Comparison of ENCODE assay signal across 1 cellular context in genomic region chr19:33248954-33249613, GRCh38.
TF ChIP-seq lines count a peak whose summit lies in the region.

No MANE protein-coding gene starts in this region.

TF ChIP-seq in GM23338, 12 proteins besides CTCF, POLR2A, EP300 and RAD21 (continued from another document):
- TF ChIP-seq, protein P1, sequence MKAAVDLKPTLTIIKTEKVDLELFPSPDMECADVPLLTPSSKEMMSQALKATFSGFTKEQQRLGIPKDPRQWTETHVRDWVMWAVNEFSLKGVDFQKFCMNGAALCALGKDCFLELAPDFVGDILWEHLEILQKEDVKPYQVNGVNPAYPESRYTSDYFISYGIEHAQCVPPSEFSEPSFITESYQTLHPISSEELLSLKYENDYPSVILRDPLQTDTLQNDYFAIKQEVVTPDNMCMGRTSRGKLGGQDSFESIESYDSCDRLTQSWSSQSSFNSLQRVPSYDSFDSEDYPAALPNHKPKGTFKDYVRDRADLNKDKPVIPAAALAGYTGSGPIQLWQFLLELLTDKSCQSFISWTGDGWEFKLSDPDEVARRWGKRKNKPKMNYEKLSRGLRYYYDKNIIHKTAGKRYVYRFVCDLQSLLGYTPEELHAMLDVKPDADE (IDR thresholded peaks at IDR 0.05) = no peak
- no peak for TF ChIP-seq ZNF331 (CRISPR knock-in tag; IDR thresholded peaks at IDR 0.05; ENCODE audit: low read depth)
- no peak for TF ChIP-seq EZH2phosphoT487 (IDR thresholded peaks at IDR 0.05; ENCODE audit: unreplicated experiment)
- TF ChIP-seq EZH2 (IDR thresholded peaks at IDR 0.05; ENCODE audit: low read depth, unreplicated experiment) = no peak
- TF ChIP-seq NANOG (IDR thresholded peaks at IDR 0.05; ENCODE audit: borderline replicate concordance) = no peak
- no peak for TF ChIP-seq CREB1 (CRISPR knock-in tag; IDR thresholded peaks at IDR 0.05; ENCODE audit: low read depth)
- no peak for TF ChIP-seq STAT1 (IDR thresholded peaks at IDR 0.05; ENCODE audit: unreplicated experiment)
- TF ChIP-seq REST (IDR thresholded peaks at IDR 0.05; ENCODE audit: unreplicated experiment) = no peak
